In genomic region chr9:89547000-89547399, GRCh38 we compare ENCODE assay signal across 6 cellular contexts.
"Had no signal": no experiment of that assay in that cellular context is flagged by ENCODE, and none has a peak within 500 bp of the region (broad histone marks: within the 10 kb centered on the region; RNA-seq: fewer than 3 reads in every experiment).

No MANE protein-coding gene starts in this region.

- H3K27ac ChIP-seq: HL-60, KMS-11 had no signal

- H3K4me3 ChIP-seq: K562 had no signal

- DNase-seq: IMR-90, KBM-7, KG1 had no signal
